9 cellular contexts compared by ENCODE assay signal in the genomic region with DNA sequence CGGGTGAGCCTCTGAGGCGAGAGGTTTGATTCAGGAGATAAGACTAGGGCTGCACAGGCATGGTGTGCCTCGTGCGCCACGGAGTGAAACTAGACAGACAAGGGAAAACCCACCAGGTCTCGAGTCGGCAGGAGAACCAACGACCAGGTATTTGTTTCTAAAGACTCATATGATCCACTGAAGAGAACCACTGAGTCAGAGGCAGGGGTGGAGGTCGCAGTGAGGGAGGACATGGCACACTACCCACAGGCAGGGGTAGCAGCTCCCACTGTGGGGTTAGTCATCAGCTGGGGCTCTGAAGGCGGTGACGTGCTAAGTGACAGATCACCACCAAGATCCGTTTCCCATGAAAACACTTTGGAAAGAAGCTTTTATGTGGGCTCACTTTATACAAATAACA. TPM values are rescaled to one million over a fixed set of nuclear protein-coding genes. Genes with fewer than 3 reads are reported as not detected.
DNase-seq lines count a peak whose midpoint lies in the region; ATAC-seq, FAIRE-seq and TF ChIP-seq lines count a peak whose summit lies in the region.
"Had no signal": no experiment of that assay in that cellular context is flagged by ENCODE, and none has a peak within 500 bp of the region (broad histone marks: within the 10 kb centered on the region; RNA-seq: fewer than 3 reads in every experiment).

No MANE protein-coding gene starts in this region.

- FAIRE-seq in HTR-8/SVneo (lab: Jason Lieb, UNC), result no peak
- FAIRE-seq in kidney (lab: Jason Lieb, UNC), result no peak

- no peak overlapping the region for H3K4me3 ChIP-seq in HEK293 (ENCODE audit: low read depth, low read length)
- H3K4me3 ChIP-seq in epithelial cell of esophagus (ENCODE audit: low read length), result no peak overlapping the region
- no peak overlapping the region for H3K4me3 ChIP-seq in kidney (ENCODE audit: low read length in 2 of 2)
- H3K4me3 ChIP-seq in body of pancreas, result no peak overlapping the region

- H3K4me3 Mint-ChIP-seq in activated CD8-positive, alpha-beta T cell treated with anti-CD3 and anti-CD28 coated beads for 36 hours, result peak overlapping the region; percentile 68

- no peak for TF ChIP-seq POLR2A in body of pancreas (IDR thresholded peaks at IDR 0.05)

- intact Hi-C loops in activated CD8-positive, alpha-beta T cell treated with anti-CD3 and anti-CD28 coated beads for 36 hours (cut with micrococcal nuclease), result loop anchor here (2.0 to 5.0 kb wide), 2 partner anchors 17 to 36 kb away; no protein-coding TSS in a partner anchor
- intact Hi-C loops in kidney (cut with DNase I), result no loop called here
- intact Hi-C loops in body of pancreas (cut with DNase I), result no loop called here

- H3K27ac ChIP-seq in HEK293 (ENCODE audit: extremely low read depth, low read depth, low read length), result no peak overlapping the region
- H3K27ac ChIP-seq in kidney (ENCODE audit: low read depth in 2 of 2, low read length in 2 of 2), result peak overlapping the region in 1 of 2 donors; percentile 42
- no peak overlapping the region for H3K27ac ChIP-seq in body of pancreas

- TF ChIP-seq CTCF in HEK293 (tag by site-specific recombination; IDR thresholded peaks at IDR 0.05) (no peak), epithelial cell of esophagus (IDR thresholded peaks at IDR 0.05; ENCODE audit: insufficient read depth, low read depth, low read length, missing control alignments) (no peak), kidney (IDR thresholded peaks at IDR 0.05; ENCODE audit: borderline replicate concordance, extremely low read depth, insufficient read depth) (no peak), body of pancreas (IDR thresholded peaks at IDR 0.05) (no peak)
- no peak for TF ChIP-seq CTCF in activated CD8-positive, alpha-beta T cell treated with anti-CD3 and anti-CD28 coated beads for 36 hours (IDR thresholded peaks at IDR 0.05)

- H3K9me3 ChIP-seq in HEK293 (ENCODE audit: control insufficient read depth, insufficient read depth, low read depth, low read length) (no peaks in the 10 kb centered on the region), kidney (ENCODE audit: control insufficient read depth in 1 of 2, low read length in 2 of 2) (no peaks in the 10 kb centered on the region), body of pancreas (no peaks in the 10 kb centered on the region)

- H3K36me3 ChIP-seq in HEK293 (ENCODE audit: control insufficient read depth in 2 of 2, insufficient read depth in 1 of 2, low read length in 2 of 2) (no peaks in the 10 kb centered on the region; a peak in 1 of 3 replicates), kidney (ENCODE audit: control insufficient read depth in 1 of 2, insufficient read depth in 2 of 2, low read length in 2 of 2) (no peaks in the 10 kb centered on the region), body of pancreas (replicated peaks in 1 of 2; ENCODE audit: insufficient read depth in 1 of 2, low read depth in 2 of 2) (no peaks in the 10 kb centered on the region)

- H3K4me1 ChIP-seq in HEK293 (ENCODE audit: control insufficient read depth, insufficient read depth, low read length) (peaks cover 36% of the 10 kb centered on the region), kidney (ENCODE audit: control insufficient read depth in 1 of 2, insufficient read depth in 1 of 2, low read depth in 1 of 2, low read length in 2 of 2) (peaks cover 9 to 16% of the 10 kb centered on the region in 2 donors), body of pancreas (peaks cover 27% of the 10 kb centered on the region)

- 86 to 89% methylated on average over 12 of the region's 12 CpGs for WGBS in body of pancreas, 2 donors

- CTCF ChIA-PET in HEK293 (lab: Yijun Ruan, JAX), result no interaction called here
- CTCF ChIA-PET in activated CD8-positive, alpha-beta T cell treated with anti-CD3 and anti-CD28 coated beads for 36 hours (lab: Charles Lee), result interaction anchor here (1.3 to 2.7 kb wide), 5 partner anchors 34 to 83 kb away, joined by 3 to 11 read pairs (median 5); partner anchors contain the start of gene CHSY1

- H3K9me3 Mint-ChIP-seq in activated CD8-positive, alpha-beta T cell treated with anti-CD3 and anti-CD28 coated beads for 36 hours, result no peaks in the 10 kb centered on the region

- peak; percentile 89 for ATAC-seq in activated CD8-positive, alpha-beta T cell treated with anti-CD3 and anti-CD28 coated beads for 36 hours
- ATAC-seq in HG03280 (IDR thresholded peaks at IDR 0.05; ENCODE audit: unreplicated experiment) (no peak), body of pancreas (no peak)
- ATAC-seq: left ventricle myocardium superior had no signal

- H3K9ac ChIP-seq in kidney (ENCODE audit: low read length in 2 of 2), result no peak overlapping the region

- peak overlapping the region; percentile 99 for H3K27ac Mint-ChIP-seq in activated CD8-positive, alpha-beta T cell treated with anti-CD3 and anti-CD28 coated beads for 36 hours

- POLR2A ChIA-PET in HEK293 (lab: Yijun Ruan, JAX), result no interaction called here
- POLR2A ChIA-PET in activated CD8-positive, alpha-beta T cell treated with anti-CD3 and anti-CD28 coated beads for 36 hours (lab: Charles Lee), result interaction anchor here (0.6 to 3.0 kb wide), 4 partner anchors 37 to 72 kb away, joined by 3 to 17 read pairs (median 4); no protein-coding TSS in a partner anchor

- peaks cover 42% of the 10 kb centered on the region for H3K36me3 Mint-ChIP-seq in activated CD8-positive, alpha-beta T cell treated with anti-CD3 and anti-CD28 coated beads for 36 hours (ENCODE audit: low read depth)

- no peaks in the 10 kb centered on the region for H3K27me3 ChIP-seq in body of pancreas

- H3K27me3 Mint-ChIP-seq in activated CD8-positive, alpha-beta T cell treated with anti-CD3 and anti-CD28 coated beads for 36 hours, result no peaks in the 10 kb centered on the region

- peak; percentile 94 for DNase-seq in activated CD8-positive, alpha-beta T cell treated with anti-CD3 and anti-CD28 coated beads for 36 hours
- DNase-seq in epithelial cell of esophagus (ENCODE audit: low read depth), result peak; percentile 33
- peak; percentile 67 to 84 (median 78) for DNase-seq in stimulated activated CD4-positive, alpha-beta T cell treated with anti-CD3 and anti-CD28 coated beads, TNF-alpha, amount 100 ng/mL, for 24 hours (ENCODE audit: low read depth in 3 of 3)
- no peak for DNase-seq in HTR-8/SVneo (ENCODE audit: insufficient read length, low spot score)
- DNase-seq in kidney, result no peak
- no peak for DNase-seq in body of pancreas
- DNase-seq: left ventricle myocardium superior had no signal

- peaks cover 88% of the 10 kb centered on the region for H3K4me1 Mint-ChIP-seq in activated CD8-positive, alpha-beta T cell treated with anti-CD3 and anti-CD28 coated beads for 36 hours (ENCODE audit: low read depth)

TF ChIP-seq in HEK293, 187 proteins besides CTCF, POLR2A, EP300 and RAD21 (continues in another document):
- TF ChIP-seq ZNF391 (tag by site-specific recombination; IDR thresholded peaks at IDR 0.05; ENCODE audit: borderline replicate concordance, low read depth) (no peak), ZNF792 (tag by site-specific recombination; IDR thresholded peaks at IDR 0.05) (no peak), SP7 (tag by site-specific recombination; IDR thresholded peaks at IDR 0.05) (0 out of 2 replicates have a peak, but pooled peaks have one; percentile 51), ZNF843 (tag by site-specific recombination; IDR thresholded peaks at IDR 0.05) (no peak), INSM2 (tag by site-specific recombination; IDR thresholded peaks at IDR 0.05) (no peak), ZNF433 (tag by site-specific recombination; IDR thresholded peaks at IDR 0.05; ENCODE audit: low read depth) (no peak), ZNF114 (tag by site-specific recombination; IDR thresholded peaks at IDR 0.05) (no peak), ZNF571 (tag by site-specific recombination; IDR thresholded peaks at IDR 0.05) (no peak), ZNF660 (tag by site-specific recombination; IDR thresholded peaks at IDR 0.05) (no peak), GLI4 (tag by site-specific recombination; IDR thresholded peaks at IDR 0.05) (no peak), ZNF677 (tag by site-specific recombination; IDR thresholded peaks at IDR 0.05) (no peak), ZNF670 (tag by site-specific recombination; IDR thresholded peaks at IDR 0.05; ENCODE audit: low read depth) (no peak), KLF9 (tag by site-specific recombination; IDR thresholded peaks at IDR 0.05; ENCODE audit: low read depth) (no peak), OSR2 (tag by site-specific recombination; IDR thresholded peaks at IDR 0.05) (peak; percentile 60)
- TF ChIP-seq, protein P1, sequence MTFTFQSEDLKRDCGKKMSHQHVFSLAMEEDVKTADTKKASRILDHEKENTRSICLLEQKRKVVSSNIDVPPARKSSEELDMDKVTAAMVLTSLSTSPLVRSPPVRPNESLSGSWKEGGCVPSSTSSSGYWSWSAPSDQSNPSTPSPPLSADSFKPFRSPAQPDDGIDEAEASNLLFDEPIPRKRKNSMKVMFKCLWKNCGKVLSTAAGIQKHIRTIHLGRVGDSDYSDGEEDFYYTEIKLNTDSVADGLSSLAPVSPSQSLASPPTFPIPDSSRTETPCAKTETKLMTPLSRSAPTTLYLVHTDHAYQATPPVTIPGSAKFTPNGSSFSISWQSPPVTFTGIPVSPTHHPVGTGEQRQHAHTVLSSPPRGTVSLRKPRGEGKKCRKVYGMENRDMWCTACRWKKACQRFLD (tag by site-specific recombination; IDR thresholded peaks at IDR 0.05), result no peak
- TF ChIP-seq, protein P2, sequence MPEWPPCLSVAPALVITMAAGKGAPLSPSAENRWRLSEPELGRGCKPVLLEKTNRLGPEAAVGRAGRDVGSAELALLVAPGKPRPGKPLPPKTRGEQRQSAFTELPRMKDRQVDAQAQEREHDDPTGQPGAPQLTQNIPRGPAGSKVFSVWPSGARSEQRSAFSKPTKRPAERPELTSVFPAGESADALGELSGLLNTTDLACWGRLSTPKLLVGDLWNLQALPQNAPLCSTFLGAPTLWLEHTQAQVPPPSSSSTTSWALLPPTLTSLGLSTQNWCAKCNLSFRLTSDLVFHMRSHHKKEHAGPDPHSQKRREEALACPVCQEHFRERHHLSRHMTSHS (tag by site-specific recombination; IDR thresholded peaks at IDR 0.05), result no peak

RNA-seq across cellular contexts. Expression of gene CHSY1, which starts 45.7 kb away (rescaled TPM):
- 10 to 100 TPM; 57.9 to 58.3 TPM for total RNA-seq in activated CD8-positive, alpha-beta T cell treated with anti-CD3 and anti-CD28 coated beads for 36 hours
- total RNA-seq in kidney (41.6 TPM), body of pancreas (10 to 100 TPM in 1 of 2 donors, 1 to 10 TPM in 1; 7.8 to 12.2 TPM)
- polyA plus RNA-seq in kidney (ENCODE audit: insufficient read depth, low read depth, low replicate concordance), result 7.2 TPM

Comparison
In these comparisons a context has a peak if more than half of its experiments do, and no peak if none do; other contexts are left out.
1. DNase-seq: peak in activated CD8-positive, alpha-beta T cell treated with anti-CD3 and anti-CD28 coated beads for 36 hours (single experiment), epithelial cell of esophagus (single experiment) and stimulated activated CD4-positive, alpha-beta T cell treated with anti-CD3 and anti-CD28 coated beads, TNF-alpha, amount 100 ng/mL, for 24 hours (3 of 3); none in HTR-8/SVneo (single experiment), kidney (single experiment) and body of pancreas (0 of 4).